ENCODE assay signal across 2 cellular contexts in genomic region chr19:50432658-50433057, GRCh38.
TF ChIP-seq lines count a peak whose summit lies in the region.

Gene MYBPC2 (plus strand): TSS chr19:50432892. CDS start chr19:50432954, 62 bp downstream.

TF ChIP-seq in HEK293, 187 proteins besides CTCF, POLR2A, EP300 and RAD21 (continued from another document):
- TF ChIP-seq, protein P1, sequence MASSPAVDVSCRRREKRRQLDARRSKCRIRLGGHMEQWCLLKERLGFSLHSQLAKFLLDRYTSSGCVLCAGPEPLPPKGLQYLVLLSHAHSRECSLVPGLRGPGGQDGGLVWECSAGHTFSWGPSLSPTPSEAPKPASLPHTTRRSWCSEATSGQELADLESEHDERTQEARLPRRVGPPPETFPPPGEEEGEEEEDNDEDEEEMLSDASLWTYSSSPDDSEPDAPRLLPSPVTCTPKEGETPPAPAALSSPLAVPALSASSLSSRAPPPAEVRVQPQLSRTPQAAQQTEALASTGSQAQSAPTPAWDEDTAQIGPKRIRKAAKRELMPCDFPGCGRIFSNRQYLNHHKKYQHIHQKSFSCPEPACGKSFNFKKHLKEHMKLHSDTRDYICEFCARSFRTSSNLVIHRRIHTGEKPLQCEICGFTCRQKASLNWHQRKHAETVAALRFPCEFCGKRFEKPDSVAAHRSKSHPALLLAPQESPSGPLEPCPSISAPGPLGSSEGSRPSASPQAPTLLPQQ (tag by site-specific recombination; IDR thresholded peaks at IDR 0.05): peak; percentile 73; the same call in 1 of the 2 replicates
- TF ChIP-seq ZNF433 (tag by site-specific recombination; IDR thresholded peaks at IDR 0.05; ENCODE audit: low read depth) (no peak), WT1 (tag by site-specific recombination; IDR thresholded peaks at IDR 0.05) (peak; percentile 65), ZNF335 (tag by site-specific recombination; conservative IDR thresholded peaks at IDR 0.05) (peak; percentile 52; the same call in 1 of the 2 replicates), GLIS1 (tag by site-specific recombination; IDR thresholded peaks at IDR 0.05) (peak; percentile 83), YY2 (tag by site-specific recombination; IDR thresholded peaks at IDR 0.05) (no peak)

TF ChIP-seq in GM12878, 131 proteins besides CTCF, POLR2A, EP300 and RAD21 (continued from another document):
- TF ChIP-seq, protein P2, sequence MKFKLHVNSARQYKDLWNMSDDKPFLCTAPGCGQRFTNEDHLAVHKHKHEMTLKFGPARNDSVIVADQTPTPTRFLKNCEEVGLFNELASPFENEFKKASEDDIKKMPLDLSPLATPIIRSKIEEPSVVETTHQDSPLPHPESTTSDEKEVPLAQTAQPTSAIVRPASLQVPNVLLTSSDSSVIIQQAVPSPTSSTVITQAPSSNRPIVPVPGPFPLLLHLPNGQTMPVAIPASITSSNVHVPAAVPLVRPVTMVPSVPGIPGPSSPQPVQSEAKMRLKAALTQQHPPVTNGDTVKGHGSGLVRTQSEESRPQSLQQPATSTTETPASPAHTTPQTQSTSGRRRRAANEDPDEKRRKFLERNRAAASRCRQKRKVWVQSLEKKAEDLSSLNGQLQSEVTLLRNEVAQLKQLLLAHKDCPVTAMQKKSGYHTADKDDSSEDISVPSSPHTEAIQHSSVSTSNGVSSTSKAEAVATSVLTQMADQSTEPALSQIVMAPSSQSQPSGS (IDR thresholded peaks at IDR 0.05; ENCODE audit: low read length): no peak
- peak; percentile 48 for TF ChIP-seq RUNX3 (IDR thresholded peaks at IDR 0.05; ENCODE audit: low read length)
- TF ChIP-seq IKZF2 (IDR thresholded peaks at IDR 0.05): peak; percentile 63 to 71; a peak in 3 of 4 replicates
- TF ChIP-seq IKZF1 (conservative IDR thresholded peaks at IDR 0.05): peak; percentile 71
- TF ChIP-seq NR2F1 (conservative IDR thresholded peaks at IDR 0.05): peak; percentile 31; the same call in 1 of the 2 replicates
- TF ChIP-seq BCL11A (IDR thresholded peaks at IDR 0.05; ENCODE audit: low read depth, low read length): peak; percentile 54; the same call in 1 of the 2 replicates
- peak; percentile 53; the same call in 1 of the 2 replicates for TF ChIP-seq TCF12 (IDR thresholded peaks at IDR 0.05; ENCODE audit: low read depth, low read length)
- TF ChIP-seq GATAD2B (conservative IDR thresholded peaks at IDR 0.05; ENCODE audit: low read depth): 0 out of 2 replicates have a peak, but pooled peaks have one; percentile 61
- no peak for TF ChIP-seq FOXK2 (IDR thresholded peaks at IDR 0.05)
- no peak for TF ChIP-seq EGR1 (IDR thresholded peaks at IDR 0.05; ENCODE audit: borderline replicate concordance in 1 of 2, low read depth in 2 of 2, low read length in 2 of 2)
- TF ChIP-seq MTA2 (IDR thresholded peaks at IDR 0.05; ENCODE audit: low read depth): peak; percentile 66; the same call in 1 of the 2 replicates
